ENCODE assay signal across 19 cellular contexts in the genomic region with DNA sequence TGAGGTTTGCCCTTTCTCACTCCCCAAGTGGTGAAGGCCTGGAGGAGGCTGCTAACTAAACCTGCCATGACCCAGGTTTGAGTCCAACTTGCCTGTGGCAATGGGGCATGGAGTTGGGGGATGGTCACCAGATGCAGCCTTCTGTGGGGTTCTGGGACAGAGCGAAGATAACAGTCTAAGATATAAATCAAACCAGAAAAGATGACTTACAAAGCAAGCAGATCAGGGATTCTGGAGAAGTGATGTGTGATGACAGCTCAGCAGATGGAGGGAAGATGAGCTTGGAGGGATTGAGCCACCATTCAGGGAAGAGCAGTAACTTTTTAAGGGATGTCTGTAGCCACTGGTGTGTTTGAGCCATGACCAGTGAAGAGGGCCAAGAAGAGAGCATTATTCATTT.
A peak's percentile ranks its signal among the peaks of the same experiment; 100 is the strongest.
DNase-seq lines count a peak whose midpoint lies in the region; ATAC-seq, FAIRE-seq and TF ChIP-seq lines count a peak whose summit lies in the region.
"Had no signal": no experiment of that assay in that cellular context is flagged by ENCODE, and none has a peak within 500 bp of the region (broad histone marks: within the 10 kb centered on the region; RNA-seq: fewer than 3 reads in every experiment).

No MANE protein-coding gene starts in this region.

- no peak for ATAC-seq in right lobe of liver
- no peak for ATAC-seq in HepG2
- ATAC-seq in IMR-90 (ENCODE audit: low read depth): no peak
- no peak for ATAC-seq in HG02642 (IDR thresholded peaks at IDR 0.05; ENCODE audit: poor library complexity, unreplicated experiment)
- ATAC-seq: GM23338 had no signal

- H3K9me3 ChIP-seq in right lobe of liver (no peaks in the 10 kb centered on the region), HepG2 (ENCODE audit: low read length) (no peaks in the 10 kb centered on the region), IMR-90 (ENCODE audit: control insufficient read depth, insufficient read depth, low read length) (no peaks in the 10 kb centered on the region)
- H3K9me3 ChIP-seq: BE2C had no signal

- H4K5ac ChIP-seq in IMR-90 (ENCODE audit: low read depth, low read length): no peak overlapping the region

- no peak overlapping the region for H3K23ac ChIP-seq in IMR-90 (ENCODE audit: low read depth, low read length)

- no peak overlapping the region for H3K14ac ChIP-seq in IMR-90 (replicated peaks; ENCODE audit: low read depth, low read length)

- intact Hi-C loops in right lobe of liver (cut with DNase I): no loop called here
- intact Hi-C loops in HepG2 (cut with micrococcal nuclease; ENCODE audit: unreplicated experiment): no loop called here
- intact Hi-C loops in IMR-90 (cut with micrococcal nuclease): no loop called here
- intact Hi-C loops in dorsolateral prefrontal cortex (cut with DNase I): no loop called here

- CTCF ChIA-PET in HepG2 (lab: Yijun Ruan, JAX; ENCODE audit: low intra/inter-chr PET ratio, low total read pairs) (no interaction called here), IMR-90 (lab: Yijun Ruan, JAX) (interaction anchor here (1.9 kb wide), 1 partner anchor 8 kb away, joined by 5 read pairs; no protein-coding TSS in a partner anchor)

- no peak overlapping the region for H3K4me3 ChIP-seq in right lobe of liver
- H3K4me3 ChIP-seq in HepG2 (replicated peaks in 1 of 3; ENCODE audit: insufficient read depth in 1 of 3, low read depth in 2 of 3, low read length in 3 of 3): no peak overlapping the region
- no peak overlapping the region for H3K4me3 ChIP-seq in IMR-90 (ENCODE audit: insufficient read depth, low read depth, low read length)
- no peak overlapping the region for H3K4me3 ChIP-seq in dorsolateral prefrontal cortex
- H3K4me3 ChIP-seq: GM23338 had no signal

- TF ChIP-seq EP300 in HepG2 (IDR thresholded peaks at IDR 0.05; ENCODE audit: low read depth in 2 of 2, low read length in 2 of 2) (no peak), HepG2 (CRISPR knock-in tag; IDR thresholded peaks at IDR 0.05; ENCODE audit: borderline replicate concordance) (no peak)

- TF ChIP-seq CTCF in right lobe of liver (IDR thresholded peaks at IDR 0.05) (no peak), HepG2 (CRISPR knock-in tag; IDR thresholded peaks at IDR 0.05) (no peak), IMR-90 (conservative IDR thresholded peaks at IDR 0.05; ENCODE audit: low read depth, low read length) (no peak), dorsolateral prefrontal cortex (IDR thresholded peaks at IDR 0.05 in 54 of 56, conservative IDR thresholded peaks at IDR 0.05 in 2 of 56; ENCODE audit: low read depth in 1 of 56, partially characterized antibody in 56 of 56) (no peak)

- dilution Hi-C loops in IMR-90 (cut with HindIII; ENCODE audit: low sequenced_read_pairs, unreplicated experiment): no loop called here

- no peak overlapping the region for H2BK5ac ChIP-seq in IMR-90 (ENCODE audit: low read depth, low read length, poor library complexity, severe bottlenecking)

- H2AFZ ChIP-seq in HepG2 (ENCODE audit: low read length): no peak overlapping the region
- H2AFZ ChIP-seq in IMR-90 (replicated peaks; ENCODE audit: low read length, poor library complexity): peak overlapping the region; percentile 26
- H2AFZ ChIP-seq: GM23338 had no signal

- H2BK20ac ChIP-seq in IMR-90 (ENCODE audit: low read depth, low read length): no peak overlapping the region; the same call in 1 of the 2 replicates

- no peaks in the 10 kb centered on the region for H3K36me3 ChIP-seq in right lobe of liver
- H3K36me3 ChIP-seq in HepG2 (replicated peaks in 1 of 2; ENCODE audit: control insufficient read depth in 1 of 2, insufficient read depth in 2 of 2, low read length in 2 of 2): no peaks in the 10 kb centered on the region
- no peaks in the 10 kb centered on the region for H3K36me3 ChIP-seq in IMR-90 (ENCODE audit: control insufficient read depth, insufficient read depth, low read length)
- H3K36me3 ChIP-seq: BE2C had no signal

- H3K56ac ChIP-seq in IMR-90 (ENCODE audit: extremely low read depth, insufficient read depth, low read length): no peak overlapping the region

- H3K9ac ChIP-seq in HepG2 (ENCODE audit: insufficient read depth, low read depth, low read length) (no peak overlapping the region), IMR-90 (ENCODE audit: low read depth, low read length) (no peak overlapping the region)

- no peak overlapping the region for H3K18ac ChIP-seq in IMR-90 (ENCODE audit: low read depth, low read length)

- H2BK120ac ChIP-seq in IMR-90 (ENCODE audit: low read depth, low read length): no peak overlapping the region

- POLR2A ChIA-PET in HepG2 (lab: Yijun Ruan, JAX): no interaction called here
- POLR2A ChIA-PET in IMR-90 (lab: Charles Lee; ENCODE audit: unreplicated experiment): no interaction called here

- H3K4me2 ChIP-seq in HepG2 (ENCODE audit: low read depth, low read length) (no peak overlapping the region), IMR-90 (ENCODE audit: low read depth, low read length) (no peak overlapping the region)
- H3K4me2 ChIP-seq: GM23338 had no signal

- in situ Hi-C loops in HepG2 (cut with HindIII; ENCODE audit: extremely low pct_ligation_motif_present, low pct_unique_long_range_greater_than_20kb): no loop called here
- in situ Hi-C loops in IMR-90 (cut with MboI; ENCODE audit: low sequenced_read_pairs): no loop called here

- H3K27ac ChIP-seq in right lobe of liver: peak overlapping the region in 2 of 3 donors; percentile 77 to 87
- no peak overlapping the region for H3K27ac ChIP-seq in HepG2 (ENCODE audit: extremely low read length, insufficient read depth, low read length)
- H3K27ac ChIP-seq in IMR-90 (ENCODE audit: insufficient read depth, low read length): no peak overlapping the region
- no peak overlapping the region for H3K27ac ChIP-seq in dorsolateral prefrontal cortex

- no peak for FAIRE-seq in HepG2 (lab: Jason Lieb, UNC)
- FAIRE-seq: A204.1, GM12892, GM18507 had no signal

- 60% methylated on average over 1 of the region's 1 CpG for WGBS in right lobe of liver (ENCODE audit: insufficient coverage, low coverage, low lambda C conversion rate, missing lambda C conversion rate)
- 46% methylated on average over 1 of the region's 1 CpG for WGBS in HepG2 (ENCODE audit: low lambda C conversion rate)
- WGBS in IMR-90 (ENCODE audit: extremely low coverage in 2 of 2, insufficient read length in 1 of 2), 2 experiments: no CpG with 5 or more reads among the region's 1 CpG

- H3K79me1 ChIP-seq in IMR-90 (ENCODE audit: low read depth in 1 of 2, low read length in 2 of 2): no peaks in the 10 kb centered on the region

- H4K20me1 ChIP-seq in HepG2 (ENCODE audit: insufficient read depth, low read length) (no peaks in the 10 kb centered on the region), IMR-90 (ENCODE audit: insufficient read depth, low read length) (no peaks in the 10 kb centered on the region)

- H2AK9ac ChIP-seq in IMR-90 (replicated peaks; ENCODE audit: low read depth, low read length, poor library complexity): no peak overlapping the region

- no peak overlapping the region for H4K91ac ChIP-seq in IMR-90 (ENCODE audit: insufficient read depth, low read depth, low read length)

- peaks cover 0 to 32% (median 11%) of the 10 kb centered on the region in 4 donors for H3K4me1 ChIP-seq in right lobe of liver
- peaks cover 47% of the 10 kb centered on the region for H3K4me1 ChIP-seq in HepG2 (ENCODE audit: insufficient read depth, low read length)
- H3K4me1 ChIP-seq in IMR-90 (ENCODE audit: control insufficient read depth, insufficient read depth, low read length): no peaks in the 10 kb centered on the region; the same call in 1 of the 2 replicates

- no peak overlapping the region for H2BK15ac ChIP-seq in IMR-90 (ENCODE audit: low read depth, low read length)

- H4K8ac ChIP-seq in IMR-90 (ENCODE audit: low read depth in 2 of 2, low read length in 2 of 2): no peak overlapping the region

- no peak overlapping the region for H3K4ac ChIP-seq in IMR-90 (ENCODE audit: low read depth, low read length)

- TF ChIP-seq RAD21 in HepG2 (CRISPR knock-in tag; IDR thresholded peaks at IDR 0.05) (no peak), IMR-90 (IDR thresholded peaks at IDR 0.05; ENCODE audit: low read length) (no peak)

- H3K27me3 ChIP-seq in right lobe of liver (no peaks in the 10 kb centered on the region), HepG2 (ENCODE audit: control insufficient read depth in 1 of 2, insufficient read depth in 2 of 2, low read length in 2 of 2) (no peaks in the 10 kb centered on the region; a peak in 1 of 5 replicates), IMR-90 (ENCODE audit: control insufficient read depth, insufficient read depth, low read length) (no peaks in the 10 kb centered on the region), dorsolateral prefrontal cortex (no peaks in the 10 kb centered on the region)
- H3K27me3 ChIP-seq: BE2C had no signal

- DNase-seq in right lobe of liver (no peak), HepG2 (ENCODE audit: low spot score) (no peak), IMR-90 (no peak), SK-N-DZ (ENCODE audit: low spot score) (peak; percentile 61), dorsolateral prefrontal cortex (no peak)
- DNase-seq: ACHN; BE2C; C1 segment of cervical spinal cord; CD4-positive, CD25-positive, alpha-beta regulatory T cell; CD8-positive, alpha-beta memory T cell; COR-L47; DMS53; GDM1; H7 had no signal

- BruUV-seq in HepG2 (replicated peaks; lab: Mats Ljungman, UMichigan) (no TSS peak), IMR-90 (replicated peaks; lab: Mats Ljungman, UMichigan) (no TSS peak)

- TF ChIP-seq POLR2A in right lobe of liver (IDR thresholded peaks at IDR 0.05) (no peak), HepG2 (IDR thresholded peaks at IDR 0.05; ENCODE audit: insufficient read depth in 1 of 2, low read depth in 2 of 2, low read length in 2 of 2) (no peak), IMR-90 (IDR thresholded peaks at IDR 0.05; ENCODE audit: low read depth, low read length) (no peak)

- H3K9me1 ChIP-seq in IMR-90 (ENCODE audit: insufficient read depth, low read length): no peaks in the 10 kb centered on the region; the same call in 1 of the 2 replicates

- H2AK5ac ChIP-seq in IMR-90 (ENCODE audit: low read depth, low read length): no peak overlapping the region; the same call in 1 of the 2 replicates

- H3K79me2 ChIP-seq in HepG2 (ENCODE audit: insufficient read depth, low read length): no peaks in the 10 kb centered on the region

TF ChIP-seq in HepG2, 621 proteins besides CTCF, POLR2A, EP300 and RAD21 (continues in another document):
- no peak for TF ChIP-seq CENPT (CRISPR knock-in tag; IDR thresholded peaks at IDR 0.05; ENCODE audit: low read depth)
- no peak for TF ChIP-seq NR2F2 (IDR thresholded peaks at IDR 0.05; ENCODE audit: borderline replicate concordance, low read depth)
- TF ChIP-seq ZNF441 (CRISPR knock-in tag; IDR thresholded peaks at IDR 0.05; ENCODE audit: borderline replicate concordance): no peak

TF ChIP-seq in IMR-90, 13 proteins besides CTCF, POLR2A, EP300 and RAD21 (continues in another document):
- TF ChIP-seq ELK1 (IDR thresholded peaks at IDR 0.05; ENCODE audit: borderline replicate concordance, low read depth, low read length): no peak

Comparison
In these comparisons a context has a peak if more than half of its experiments do, and no peak if none do; other contexts are left out.
1. H3K27ac ChIP-seq: peak in right lobe of liver (2 of 3); none in HepG2 (single experiment), IMR-90 (single experiment) and dorsolateral prefrontal cortex (0 of 59).